Comparison of ENCODE assay signal across 22 cellular contexts in the genomic region with DNA sequence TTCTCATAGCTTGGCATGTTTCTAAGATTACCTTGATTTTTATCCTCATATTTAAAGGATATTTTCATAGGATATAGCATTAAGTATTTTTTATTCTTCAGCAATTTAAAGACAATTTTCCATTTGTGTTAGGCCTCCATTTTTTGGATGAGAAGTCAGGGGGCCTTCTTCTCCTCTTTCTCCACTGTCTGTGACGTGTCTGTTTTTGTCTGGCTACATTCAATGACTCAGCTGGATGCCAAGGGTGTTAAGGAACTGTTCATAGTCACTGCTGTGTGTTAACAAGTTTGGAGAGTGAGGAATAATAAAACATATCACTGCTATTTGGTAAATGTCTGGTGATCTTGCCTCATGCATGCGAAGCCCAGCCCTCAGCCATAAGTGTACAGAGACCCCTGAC. TPM values are rescaled to one million over a fixed set of nuclear protein-coding genes. Genes with fewer than 3 reads are reported as not detected.
A peak's percentile ranks its signal among the peaks of the same experiment; 100 is the strongest.
DNase-seq lines count a peak whose midpoint lies in the region; ATAC-seq, FAIRE-seq and TF ChIP-seq lines count a peak whose summit lies in the region.
"Had no signal": no experiment of that assay in that cellular context is flagged by ENCODE, and none has a peak within 500 bp of the region (broad histone marks: within the 10 kb centered on the region; RNA-seq: fewer than 3 reads in every experiment).

No MANE protein-coding gene starts in this region.

- no peak for TF ChIP-seq EP300 in K562 (IDR thresholded peaks at IDR 0.05; ENCODE audit: low read length)

- H3K9me2 ChIP-seq in GM23248 (ENCODE audit: insufficient read depth) = no peaks in the 10 kb centered on the region

- no peak overlapping the region for H2AFZ ChIP-seq in GM23248
- no peak overlapping the region for H2AFZ ChIP-seq in K562 (ENCODE audit: low read depth, low read length)

- no peak for FAIRE-seq in K562 (lab: Jason Lieb, UNC)
- FAIRE-seq: A204.1, GM19239, HTR-8/SVneo had no signal

- H3K27ac ChIP-seq in GM23248 (no peak overlapping the region), K562 (ENCODE audit: extremely low read depth, low read depth, low read length) (no peak overlapping the region), epithelial cell of prostate (no peak overlapping the region)

- H3K27me3 ChIP-seq in GM23248 (replicated peaks; ENCODE audit: insufficient read depth) (no peaks in the 10 kb centered on the region), K562 (ENCODE audit: control insufficient read depth in 2 of 2, insufficient read depth in 2 of 2, low read length in 2 of 2) (no peaks in the 10 kb centered on the region)
- H3K27me3 ChIP-seq: BE2C had no signal

- no peak overlapping the region for H3K4me3 ChIP-seq in GM23248
- no peak overlapping the region for H3K4me3 ChIP-seq in K562

- H3K9ac ChIP-seq in GM23248 (no peak overlapping the region), K562 (ENCODE audit: insufficient read depth in 1 of 2, low read depth in 2 of 2, low read length in 2 of 2) (no peak overlapping the region)

- H3K4me1 ChIP-seq in GM23248 (ENCODE audit: insufficient read depth) (no peaks in the 10 kb centered on the region), K562 (replicated peaks in 1 of 2; ENCODE audit: control insufficient read depth in 2 of 2, insufficient read depth in 2 of 2, low read length in 2 of 2) (no peaks in the 10 kb centered on the region)
- H3K4me1 ChIP-seq: BE2C had no signal

- H3K4me2 ChIP-seq in GM23248 (ENCODE audit: unreplicated experiment) (no peak overlapping the region), K562 (ENCODE audit: insufficient read depth, low read length) (no peak overlapping the region)

- BruUV-seq in K562 (replicated peaks; lab: Mats Ljungman, UMichigan) = no TSS peak

- TF ChIP-seq POLR2A in K562 (conservative IDR thresholded peaks at IDR 0.05) = no peak

- no peaks in the 10 kb centered on the region for H3F3A ChIP-seq in GM23248 (ENCODE audit: insufficient read depth)

- in situ Hi-C loops in GM23248 (cut with MboI) (no loop called here), K562 (cut with MboI) (no loop called here)

- ATAC-seq in K562 (no peak), HG03571 (IDR thresholded peaks at IDR 0.05; ENCODE audit: unreplicated experiment) (no peak), GM19023 (IDR thresholded peaks at IDR 0.05; ENCODE audit: unreplicated experiment) (no peak), HG02938 (IDR thresholded peaks at IDR 0.05; ENCODE audit: unreplicated experiment) (no peak)

- 38 to 39% methylated on average over 2 of the region's 2 CpGs for WGBS in GM23248 (ENCODE audit: low coverage in 1 of 2, low lambda C conversion rate in 2 of 2, missing lambda C conversion rate in 2 of 2), 2 experiments
- 17% methylated on average over 2 of the region's 2 CpGs for WGBS in K562 (ENCODE audit: insufficient coverage, low coverage, missing lambda C conversion rate)

- H3K79me2 ChIP-seq in GM23248 (ENCODE audit: insufficient read depth) = no peaks in the 10 kb centered on the region
- H3K79me2 ChIP-seq in K562 (ENCODE audit: control insufficient read depth, insufficient read depth, low read length) = no peaks in the 10 kb centered on the region

- no peaks in the 10 kb centered on the region for H3K9me1 ChIP-seq in K562 (ENCODE audit: control insufficient read depth, insufficient read depth, low read length)

- intact Hi-C loops in K562 (cut with micrococcal nuclease) = no loop called here

- CTCF ChIA-PET in K562 (lab: Yijun Ruan, JAX; ENCODE audit: low intra/inter-chr PET ratio) = no interaction called here

- H4K20me1 ChIP-seq in GM23248 (ENCODE audit: insufficient read depth) = no peaks in the 10 kb centered on the region
- H4K20me1 ChIP-seq in K562 (replicated peaks; ENCODE audit: control insufficient read depth, insufficient read depth, low read length) = no peaks in the 10 kb centered on the region

- no peaks in the 10 kb centered on the region for H3K9me3 ChIP-seq in GM23248 (ENCODE audit: low read depth)
- no peaks in the 10 kb centered on the region; the same call in 1 of the 2 replicates for H3K9me3 ChIP-seq in K562 (replicated peaks; ENCODE audit: control insufficient read depth, insufficient read depth, low read depth, low read length)
- H3K9me3 ChIP-seq: BE2C had no signal

- DNase-seq in GM23248 (peak; percentile 47), RKO (ENCODE audit: low spot score) (peak; percentile 33), K562 (ENCODE audit: extremely low read depth in 1 of 4, low spot score in 3 of 4) (no peak), epithelial cell of prostate (ENCODE audit: low read depth, low spot score) (peak; percentile 16), NCI-H2196 treated with DMSO at 0.1 percent for 48 hours (lab: John Stamatoyannopoulos, UW; ENCODE audit: unreplicated experiment) (no peak)
- DNase-seq: ACHN; BE2C; C1 segment of cervical spinal cord; CD4-positive, CD25-positive, alpha-beta regulatory T cell; CD8-positive, alpha-beta memory T cell; COR-L47; DMS 273 treated with DMSO at 0.1 percent for 48 hours; DMS79 treated with DMSO at 0.1 percent for 48 hours; GF-D8; HCEC 1CT; KG1 had no signal

- POLR2A ChIA-PET in K562 (lab: Yijun Ruan, JAX) = interaction anchor here (0.7 kb wide), 2 partner anchors 39 to 60 kb away, joined by 3 read pairs; no protein-coding TSS in a partner anchor

- H3K36me3 ChIP-seq in GM23248 (ENCODE audit: low read depth) (no peaks in the 10 kb centered on the region), K562 (ENCODE audit: control insufficient read depth, insufficient read depth, low read length) (no peaks in the 10 kb centered on the region)
- H3K36me3 ChIP-seq: BE2C had no signal

- no peak for TF ChIP-seq CTCF in K562 (IDR thresholded peaks at IDR 0.05 in 2 of 3, conservative IDR thresholded peaks at IDR 0.05 in 1 of 3; ENCODE audit: insufficient read depth in 2 of 3, low read depth in 1 of 3, low read length in 3 of 3)

- no peak for TF ChIP-seq RAD21 in K562 (CRISPR knock-in tag; conservative IDR thresholded peaks at IDR 0.05 in 1 of 2, IDR thresholded peaks at IDR 0.05 in 1 of 2)

RNA-seq across cellular contexts. Expression of a gene that starts 36.4 kb away (rescaled TPM):
- total RNA-seq in GM23248 (2014; rRNA removed; shearing (Covaris generic)) = 4.2 TPM in 2 replicates
- polyA plus RNA-seq in GM23248 (2016; fragmentation: Nextera tagmentation; extraction: Ambion mirVana) = 4.8 and 5.0 TPM in 2 replicates
- 3.2 and 5.2 TPM in 2 replicates for total RNA-seq in K562 (2011; cell fraction: chromatin; rRNA removed; ENCODE audit: low replicate concordance)
- 2.1 and 2.2 TPM in 2 replicates for total RNA-seq in K562 (2011; cell fraction: nucleolus; rRNA removed)
- total RNA-seq in K562 (2011; cell fraction: nucleoplasm; rRNA removed) = 1.0 and 2.5 TPM in 2 replicates
- 1.4 and 3.8 TPM in 2 replicates for total RNA-seq in K562 (2014; rRNA removed)
- 1.9 TPM in 2 replicates for total RNA-seq in K562 (2014; rRNA removed; fragmentation: Illumina TruSeq; extraction: Trizol)
- 1.7 and 1.8 TPM in 2 replicates for total RNA-seq in K562 (2015; rRNA removed; fragmentation: Illumina TruSeq; extraction: Trizol)
- total RNA-seq in K562 (2021) = 1.3 and 2.1 TPM in 2 replicates
- polyA plus RNA-seq in K562 (2011; rRNA removed) = 2.6 and 3.3 TPM in 2 replicates
- 1.1 and 1.5 TPM in 2 replicates for polyA plus RNA-seq in K562 (2011; cell fraction: cytosol; rRNA removed)
- polyA plus RNA-seq in K562 (2011; cell fraction: nucleus; rRNA removed) = 1.7 and 2.8 TPM in 2 replicates
- 1.5 and 2.1 TPM in 2 replicates for polyA plus RNA-seq in K562 (2012)
- 1.6 TPM in 2 replicates for polyA plus RNA-seq in K562 (2014; fragmentation: Illumina TruSeq; extraction: Trizol)
- under 1 TPM; 0.72 to 0.91 TPM for polyA plus RNA-seq in K562 (2014; fragmentation: Nextera tagmentation; extraction: Ambion mirVana)
- polyA plus RNA-seq in K562 (2014; rRNA removed) = 1.3 and 1.6 TPM in 2 replicates
- polyA minus RNA-seq in K562 (2011; rRNA and poly(A)+ RNA removed) = 2.6 and 3.8 TPM in 2 replicates
- polyA minus RNA-seq in K562 (2011; cell fraction: cytosol; rRNA and poly(A)+ RNA removed) = not detected in 2 replicates
- 1.3 and 1.7 TPM in 2 replicates for polyA minus RNA-seq in K562 (2011; cell fraction: nucleus; rRNA and poly(A)+ RNA removed)

RNA-seq across cellular contexts. Expression of a gene that starts 42.3 kb away (rescaled TPM):
- 3.5 and 4.2 TPM in 2 replicates for total RNA-seq in GM23248 (2014; rRNA removed; shearing (Covaris generic))
- 4.3 and 4.4 TPM in 2 replicates for polyA plus RNA-seq in GM23248 (2016; fragmentation: Nextera tagmentation; extraction: Ambion mirVana)
- 36.6 and 50.8 TPM in 2 replicates for total RNA-seq in K562 (2011; cell fraction: chromatin; rRNA removed; ENCODE audit: low replicate concordance)
- total RNA-seq in K562 (2011; cell fraction: nucleolus; rRNA removed) = 38.4 and 42.0 TPM in 2 replicates
- total RNA-seq in K562 (2011; cell fraction: nucleoplasm; rRNA removed) = 46.0 and 64.3 TPM in 2 replicates
- total RNA-seq in K562 (2014; rRNA removed) = 5.8 and 10.2 TPM in 2 replicates
- 12.2 and 12.4 TPM in 2 replicates for total RNA-seq in K562 (2014; rRNA removed; fragmentation: Illumina TruSeq; extraction: Trizol)
- total RNA-seq in K562 (2015; rRNA removed; fragmentation: Illumina TruSeq; extraction: Trizol) = 12.0 and 12.7 TPM in 2 replicates
- total RNA-seq in K562 (2021) = 11.8 and 15.3 TPM in 2 replicates
- polyA plus RNA-seq in K562 (2011; rRNA removed) = 6.3 and 8.7 TPM in 2 replicates
- polyA plus RNA-seq in K562 (2011; cell fraction: cytosol; rRNA removed) = 5.4 and 10.7 TPM in 2 replicates
- 9.6 and 14.6 TPM in 2 replicates for polyA plus RNA-seq in K562 (2011; cell fraction: nucleus; rRNA removed)
- 9.2 and 12.2 TPM in 2 replicates for polyA plus RNA-seq in K562 (2012)
- 15.3 and 15.9 TPM in 2 replicates for polyA plus RNA-seq in K562 (2014; fragmentation: Illumina TruSeq; extraction: Trizol)
- polyA plus RNA-seq in K562 (2014; fragmentation: Nextera tagmentation; extraction: Ambion mirVana) = 10 to 100 TPM; 10.3 to 10.6 TPM
- 13.5 and 13.7 TPM in 2 replicates for polyA plus RNA-seq in K562 (2014; rRNA removed)
- 14.5 and 17.0 TPM in 2 replicates for polyA minus RNA-seq in K562 (2011; rRNA and poly(A)+ RNA removed)
- 7.9 and 9.2 TPM in 2 replicates for polyA minus RNA-seq in K562 (2011; cell fraction: cytosol; rRNA and poly(A)+ RNA removed)
- polyA minus RNA-seq in K562 (2011; cell fraction: nucleus; rRNA and poly(A)+ RNA removed) = 20.9 and 22.8 TPM in 2 replicates

RNA-seq across cellular contexts. Expression of a gene that starts 47.2 kb away (rescaled TPM):
- total RNA-seq in GM23248 (2014; rRNA removed; shearing (Covaris generic)) = 6.7 and 8.0 TPM in 2 replicates
- 5.7 and 6.1 TPM in 2 replicates for polyA plus RNA-seq in GM23248 (2016; fragmentation: Nextera tagmentation; extraction: Ambion mirVana)
- total RNA-seq in K562 (2011; cell fraction: chromatin; rRNA removed; ENCODE audit: low replicate concordance) = 11.5 and 17.9 TPM in 2 replicates
- total RNA-seq in K562 (2011; cell fraction: nucleolus; rRNA removed) = 8.7 and 8.9 TPM in 2 replicates
- total RNA-seq in K562 (2011; cell fraction: nucleoplasm; rRNA removed) = 10.6 and 13.4 TPM in 2 replicates
- 2.2 and 2.5 TPM in 2 replicates for total RNA-seq in K562 (2014; rRNA removed)
- total RNA-seq in K562 (2014; rRNA removed; fragmentation: Illumina TruSeq; extraction: Trizol) = 6.7 and 7.1 TPM in 2 replicates
- total RNA-seq in K562 (2015; rRNA removed; fragmentation: Illumina TruSeq; extraction: Trizol) = 4.7 and 5.1 TPM in 2 replicates
- 2.8 and 3.0 TPM in 2 replicates for total RNA-seq in K562 (2021)
- polyA plus RNA-seq in K562 (2011; rRNA removed) = 1.5 and 3.0 TPM in 2 replicates
- polyA plus RNA-seq in K562 (2011; cell fraction: cytosol; rRNA removed) = 0.33 and 0.55 TPM in 2 replicates
- polyA plus RNA-seq in K562 (2011; cell fraction: nucleus; rRNA removed) = 1.8 and 2.9 TPM in 2 replicates
- polyA plus RNA-seq in K562 (2012) = 2.0 and 2.1 TPM in 2 replicates
- 3.4 and 3.7 TPM in 2 replicates for polyA plus RNA-seq in K562 (2014; fragmentation: Illumina TruSeq; extraction: Trizol)
- 1 to 10 TPM in 1 of 2 experiments, under 1 TPM in 1; 0.92 to 1.9 TPM for polyA plus RNA-seq in K562 (2014; fragmentation: Nextera tagmentation; extraction: Ambion mirVana)
- polyA plus RNA-seq in K562 (2014; rRNA removed) = 2.2 and 3.2 TPM in 2 replicates
- 5.5 and 6.6 TPM in 2 replicates for polyA minus RNA-seq in K562 (2011; rRNA and poly(A)+ RNA removed)
- 0.67 and 2.5 TPM in 2 replicates for polyA minus RNA-seq in K562 (2011; cell fraction: cytosol; rRNA and poly(A)+ RNA removed)
- 6.6 and 10.8 TPM in 2 replicates for polyA minus RNA-seq in K562 (2011; cell fraction: nucleus; rRNA and poly(A)+ RNA removed)

Comparison
In these comparisons a context has a peak if more than half of its experiments do, and no peak if none do; other contexts are left out.
1. DNase-seq: peak in GM23248 (single experiment), RKO (single experiment) and epithelial cell of prostate (single experiment); none in K562 (0 of 4) and NCI-H2196 treated with DMSO at 0.1 percent for 48 hours (single experiment).